In genomic region chrX:67544871-67545771, GRCh38 we compare ENCODE assay signal across 8 cellular contexts. TPM values are rescaled to one million over a fixed set of nuclear protein-coding genes. Genes with fewer than 3 reads are reported as not detected.
DNase-seq lines count a peak whose midpoint lies in the region; ATAC-seq and TF ChIP-seq lines count a peak whose summit lies in the region.

No MANE protein-coding gene starts in this region.

- H3K4me1 ChIP-seq in colonic mucosa: no peaks in the 10 kb centered on the region
- H3K4me1 ChIP-seq in right lobe of liver: peaks cover 0 to 7% (median 1%) of the 10 kb centered on the region in 4 donors
- no peaks in the 10 kb centered on the region for H3K4me1 ChIP-seq in upper lobe of right lung

- peak; percentile 0 to 3 for DNase-seq in activated CD4-positive, alpha-beta T cell treated with anti-CD3 and anti-CD28 coated beads, Interleukin-2, amount 50 U/mL, for 48 hours
- no peak for DNase-seq in activated CD4-positive, alpha-beta T cell treated with anti-CD3 and anti-CD28 coated beads, Interleukin-2, amount 50 U/mL, for 4 hours
- DNase-seq in colonic mucosa (no peak), right lobe of liver (peak in 2 of 3 donors; percentile 38 to 56), upper lobe of right lung (peak; percentile 64), COLO829 (ENCODE audit: low spot score) (no peak)
- DNase-seq in stimulated activated naive CD4-positive, alpha-beta T cell (lab: John Stamatoyannopoulos, UW): no peak

- H3K4me3 ChIP-seq in colonic mucosa (peak overlapping the region; percentile 5), right lobe of liver (peak overlapping the region; percentile 33 to 61 (median 57)), upper lobe of right lung (peak overlapping the region; percentile 45)

- H3K27me3 ChIP-seq in colonic mucosa (peaks cover 22% of the 10 kb centered on the region), right lobe of liver (no peaks in the 10 kb centered on the region), upper lobe of right lung (no peaks in the 10 kb centered on the region)

- H3K9me3 ChIP-seq in colonic mucosa: no peaks in the 10 kb centered on the region
- H3K9me3 ChIP-seq in right lobe of liver: no peaks in the 10 kb centered on the region
- H3K9me3 ChIP-seq in upper lobe of right lung: no peaks in the 10 kb centered on the region

- no peaks in the 10 kb centered on the region for H3K36me3 ChIP-seq in colonic mucosa
- no peaks in the 10 kb centered on the region for H3K36me3 ChIP-seq in right lobe of liver
- no peaks in the 10 kb centered on the region for H3K36me3 ChIP-seq in upper lobe of right lung

- WGBS in right lobe of liver (ENCODE audit: insufficient coverage, low coverage, low lambda C conversion rate, missing lambda C conversion rate): 17% methylated on average over 9 of the region's 39 CpGs

- TF ChIP-seq POLR2A in right lobe of liver (IDR thresholded peaks at IDR 0.05): no peak

- TF ChIP-seq CTCF in colonic mucosa (IDR thresholded peaks at IDR 0.05): no peak
- TF ChIP-seq CTCF in right lobe of liver (IDR thresholded peaks at IDR 0.05): no peak
- no peak for TF ChIP-seq CTCF in upper lobe of right lung (IDR thresholded peaks at IDR 0.05)

- no peak overlapping the region for H3K9ac ChIP-seq in colonic mucosa (ENCODE audit: low read depth in 2 of 2, low read length in 2 of 2)

- no peak overlapping the region for H3K27ac ChIP-seq in colonic mucosa
- H3K27ac ChIP-seq in right lobe of liver: peak overlapping the region; percentile 11 to 60 (median 38)
- H3K27ac ChIP-seq in upper lobe of right lung: no peak overlapping the region

- intact Hi-C loops in colonic mucosa (cut with DNase I): no loop called here
- intact Hi-C loops in right lobe of liver (cut with DNase I): no loop called here
- intact Hi-C loops in upper lobe of right lung (cut with DNase I): no loop called here

- ATAC-seq in right lobe of liver: peak in 3 of 4 donors; percentile 9 to 19 (median 15)
- ATAC-seq in upper lobe of right lung: no peak
- ATAC-seq in HG03025 (IDR thresholded peaks at IDR 0.05; ENCODE audit: low FRiP score, unreplicated experiment): no peak

RNA-seq across cellular contexts. Expression of gene AR, which starts 1.3 kb away (rescaled TPM):
- under 1 TPM; 0.67 to 0.98 TPM for total RNA-seq in colonic mucosa
- total RNA-seq in right lobe of liver: 10 to 100 TPM; 18.5 to 77.5 (median 47.3) TPM
- total RNA-seq in upper lobe of right lung: 5.3 TPM

Comparison
In these comparisons a context has a peak if more than half of its experiments do, and no peak if none do; other contexts are left out.
1. DNase-seq: peak in activated CD4-positive, alpha-beta T cell treated with anti-CD3 and anti-CD28 coated beads, Interleukin-2, amount 50 U/mL, for 48 hours (2 of 2), right lobe of liver (2 of 3) and upper lobe of right lung (single experiment); none in activated CD4-positive, alpha-beta T cell treated with anti-CD3 and anti-CD28 coated beads, Interleukin-2, amount 50 U/mL, for 4 hours (0 of 2), colonic mucosa (single experiment), stimulated activated naive CD4-positive, alpha-beta T cell (0 of 6) and COLO829 (single experiment).
2. H3K27ac ChIP-seq: peak in right lobe of liver (3 of 3); none in colonic mucosa (single experiment) and upper lobe of right lung (single experiment).
3. H3K4me3 ChIP-seq: peak in every context shown above with its lines; median percentile 57 in right lobe of liver; 45 in upper lobe of right lung; 5 in colonic mucosa.
4. ATAC-seq: peak in right lobe of liver (3 of 4); none in upper lobe of right lung (single experiment) and HG03025 (single experiment).